In the genomic region with DNA sequence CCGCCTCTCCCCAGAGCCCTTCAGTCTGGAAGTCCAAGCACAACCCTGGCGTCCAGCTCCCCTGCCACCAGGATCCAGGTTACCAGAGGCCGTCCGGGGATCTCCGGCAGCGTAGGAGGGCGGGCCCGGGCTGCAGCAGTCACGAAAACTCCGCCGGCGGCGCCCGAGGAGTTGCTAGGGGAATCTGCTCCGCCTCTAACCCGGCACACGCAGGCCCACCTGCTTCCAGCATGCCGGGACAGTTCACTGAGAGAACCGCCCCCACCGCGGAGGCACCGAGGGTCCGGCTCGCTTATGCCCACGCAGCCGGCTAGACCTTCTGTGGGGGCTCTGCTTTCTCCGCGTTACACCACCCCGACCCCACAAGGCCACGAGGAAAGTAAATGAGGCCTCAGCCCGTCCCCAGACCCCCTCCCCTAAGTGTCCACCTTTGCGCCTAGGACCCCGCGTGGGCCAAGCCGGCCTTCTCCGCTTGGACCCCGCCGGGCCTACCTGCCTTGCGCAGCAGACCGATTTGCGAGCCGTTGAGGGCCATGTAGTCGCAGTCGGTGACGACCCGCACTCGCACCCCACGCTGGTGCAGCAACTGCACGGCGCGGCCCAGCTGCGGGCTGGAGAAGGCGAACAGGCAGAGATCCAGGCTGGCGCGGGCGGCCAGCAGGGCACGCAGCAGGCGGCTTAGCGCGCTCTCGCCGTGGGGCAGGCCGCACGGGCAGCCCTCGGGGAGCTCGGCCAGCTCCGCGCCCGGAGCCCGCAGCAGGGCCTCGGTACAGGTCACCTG, we compare ENCODE assay signal across 1 cellular context.
TF ChIP-seq lines count a peak whose summit lies in the region.

No MANE protein-coding gene starts in this region.

TF ChIP-seq in HepG2, 621 proteins besides CTCF, POLR2A, EP300 and RAD21 (continued from another document and continues in another):
- TF ChIP-seq ZNF841 (CRISPR knock-in tag; IDR thresholded peaks at IDR 0.05; ENCODE audit: borderline replicate concordance) (peak; percentile 61; the same call in 1 of the 2 replicates), KDM5A (IDR thresholded peaks at IDR 0.05; ENCODE audit: borderline replicate concordance, low read length) (no peak), ZNF839 (CRISPR knock-in tag; IDR thresholded peaks at IDR 0.05; ENCODE audit: borderline replicate concordance) (no peak; the same call in 1 of the 2 replicates), UBTF (CRISPR knock-in tag; IDR thresholded peaks at IDR 0.05) (peak; percentile 74), PHF8 (CRISPR knock-in tag; IDR thresholded peaks at IDR 0.05) (peak; percentile 74), HNRNPLL (IDR thresholded peaks at IDR 0.05; ENCODE audit: low read depth, low read length, poor library complexity, severe bottlenecking) (peak; percentile 98), ZC3H13 (CRISPR knock-in tag; IDR thresholded peaks at IDR 0.05) (peak; percentile 20; the same call in 1 of the 2 replicates), ZNF614 (CRISPR knock-in tag; IDR thresholded peaks at IDR 0.05; ENCODE audit: borderline replicate concordance) (0 out of 2 replicates have a peak, but pooled peaks have one; percentile 30), HOXA5 (CRISPR knock-in tag; IDR thresholded peaks at IDR 0.05) (no peak), ZNF101 (CRISPR knock-in tag; IDR thresholded peaks at IDR 0.05; ENCODE audit: borderline replicate concordance, low read depth) (0 out of 2 replicates have a peak, but pooled peaks have one; percentile 9), PREB (CRISPR knock-in tag; IDR thresholded peaks at IDR 0.05) (0 out of 2 replicates have a peak, but pooled peaks have one; percentile 55), FOXP4 (CRISPR knock-in tag; IDR thresholded peaks at IDR 0.05) (no peak), ZBTB8A (CRISPR knock-in tag; IDR thresholded peaks at IDR 0.05; ENCODE audit: borderline replicate concordance, low read depth) (no peak), ZNF251 (CRISPR knock-in tag; IDR thresholded peaks at IDR 0.05) (no peak; the same call in 1 of the 2 replicates), ZNF878 (CRISPR knock-in tag; IDR thresholded peaks at IDR 0.05) (no peak; the same call in 1 of the 2 replicates), TRAFD1 (CRISPR knock-in tag; IDR thresholded peaks at IDR 0.05; ENCODE audit: borderline replicate concordance) (0 out of 2 replicates have a peak, but pooled peaks have one; percentile 56), SNRNP70 (IDR thresholded peaks at IDR 0.05; ENCODE audit: low read depth, low read length) (no peak), DBP (CRISPR knock-in tag; IDR thresholded peaks at IDR 0.05; ENCODE audit: not compliant biosample characterization) (no peak), NR2F6 (IDR thresholded peaks at IDR 0.05) (no peak), NR2F6 (CRISPR knock-in tag; IDR thresholded peaks at IDR 0.05) (no peak), TSC22D2 (CRISPR knock-in tag; IDR thresholded peaks at IDR 0.05; ENCODE audit: borderline replicate concordance) (no peak; the same call in 1 of the 2 replicates), ZNF235 (CRISPR knock-in tag; IDR thresholded peaks at IDR 0.05; ENCODE audit: borderline replicate concordance) (no peak), SKI (IDR thresholded peaks at IDR 0.05; ENCODE audit: partially characterized antibody) (no peak), ZNF737 (CRISPR knock-in tag; IDR thresholded peaks at IDR 0.05; ENCODE audit: borderline replicate concordance) (no peak), ZNF75D (CRISPR knock-in tag; IDR thresholded peaks at IDR 0.05; ENCODE audit: borderline replicate concordance) (peak; percentile 46; the same call in 1 of the 2 replicates), HIVEP1 (CRISPR knock-in tag; IDR thresholded peaks at IDR 0.05) (no peak), ZNF776 (CRISPR knock-in tag; IDR thresholded peaks at IDR 0.05) (no peak), ZNF335 (CRISPR knock-in tag; IDR thresholded peaks at IDR 0.05) (peak; percentile 40; the same call in 1 of the 2 replicates), MBD4 (IDR thresholded peaks at IDR 0.05; ENCODE audit: borderline replicate concordance, low read length) (no peak), ZNF431 (CRISPR knock-in tag; IDR thresholded peaks at IDR 0.05; ENCODE audit: borderline replicate concordance, low read depth) (no peak), ZNF512 (CRISPR knock-in tag; IDR thresholded peaks at IDR 0.05) (no peak), ZNF552 (CRISPR knock-in tag; IDR thresholded peaks at IDR 0.05; ENCODE audit: borderline replicate concordance) (peak; percentile 13; the same call in 1 of the 2 replicates), RARA (CRISPR knock-in tag; IDR thresholded peaks at IDR 0.05) (0 out of 2 replicates have a peak, but pooled peaks have one; percentile 17), JUNB (CRISPR knock-in tag; IDR thresholded peaks at IDR 0.05; ENCODE audit: borderline replicate concordance) (no peak), CREB1 (IDR thresholded peaks at IDR 0.05) (no peak), CREB1 (CRISPR knock-in tag; IDR thresholded peaks at IDR 0.05) (no peak), RXRA (CRISPR knock-in tag; IDR thresholded peaks at IDR 0.05) (peak; percentile 66; the same call in 1 of the 2 replicates), ZNF232 (CRISPR knock-in tag; IDR thresholded peaks at IDR 0.05; ENCODE audit: borderline replicate concordance) (peak; percentile 8), ZNF180 (CRISPR knock-in tag; IDR thresholded peaks at IDR 0.05; ENCODE audit: borderline replicate concordance, low read depth) (no peak), SPEN (CRISPR knock-in tag; IDR thresholded peaks at IDR 0.05; ENCODE audit: low read depth) (no peak; the same call in 1 of the 2 replicates)
- TF ChIP-seq, protein P1, sequence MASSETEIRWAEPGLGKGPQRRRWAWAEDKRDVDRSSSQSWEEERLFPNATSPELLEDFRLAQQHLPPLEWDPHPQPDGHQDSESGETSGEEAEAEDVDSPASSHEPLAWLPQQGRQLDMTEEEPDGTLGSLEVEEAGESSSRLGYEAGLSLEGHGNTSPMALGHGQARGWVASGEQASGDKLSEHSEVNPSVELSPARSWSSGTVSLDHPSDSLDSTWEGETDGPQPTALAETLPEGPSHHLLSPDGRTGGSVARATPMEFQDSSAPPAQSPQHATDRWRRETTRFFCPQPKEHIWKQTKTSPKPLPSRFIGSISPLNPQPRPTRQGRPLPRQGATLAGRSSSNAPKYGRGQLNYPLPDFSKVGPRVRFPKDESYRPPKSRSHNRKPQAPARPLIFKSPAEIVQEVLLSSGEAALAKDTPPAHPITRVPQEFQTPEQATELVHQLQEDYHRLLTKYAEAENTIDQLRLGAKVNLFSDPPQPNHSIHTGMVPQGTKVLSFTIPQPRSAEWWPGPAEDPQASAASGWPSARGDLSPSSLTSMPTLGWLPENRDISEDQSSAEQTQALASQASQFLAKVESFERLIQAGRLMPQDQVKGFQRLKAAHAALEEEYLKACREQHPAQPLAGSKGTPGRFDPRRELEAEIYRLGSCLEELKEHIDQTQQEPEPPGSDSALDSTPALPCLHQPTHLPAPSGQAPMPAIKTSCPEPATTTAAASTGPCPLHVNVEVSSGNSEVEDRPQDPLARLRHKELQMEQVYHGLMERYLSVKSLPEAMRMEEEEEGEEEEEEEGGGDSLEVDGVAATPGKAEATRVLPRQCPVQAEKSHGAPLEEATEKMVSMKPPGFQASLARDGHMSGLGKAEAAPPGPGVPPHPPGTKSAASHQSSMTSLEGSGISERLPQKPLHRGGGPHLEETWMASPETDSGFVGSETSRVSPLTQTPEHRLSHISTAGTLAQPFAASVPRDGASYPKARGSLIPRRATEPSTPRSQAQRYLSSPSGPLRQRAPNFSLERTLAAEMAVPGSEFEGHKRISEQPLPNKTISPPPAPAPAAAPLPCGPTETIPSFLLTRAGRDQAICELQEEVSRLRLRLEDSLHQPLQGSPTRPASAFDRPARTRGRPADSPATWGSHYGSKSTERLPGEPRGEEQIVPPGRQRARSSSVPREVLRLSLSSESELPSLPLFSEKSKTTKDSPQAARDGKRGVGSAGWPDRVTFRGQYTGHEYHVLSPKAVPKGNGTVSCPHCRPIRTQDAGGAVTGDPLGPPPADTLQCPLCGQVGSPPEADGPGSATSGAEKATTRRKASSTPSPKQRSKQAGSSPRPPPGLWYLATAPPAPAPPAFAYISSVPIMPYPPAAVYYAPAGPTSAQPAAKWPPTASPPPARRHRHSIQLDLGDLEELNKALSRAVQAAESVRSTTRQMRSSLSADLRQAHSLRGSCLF (CRISPR knock-in tag; IDR thresholded peaks at IDR 0.05; ENCODE audit: borderline replicate concordance), result no peak; the same call in 1 of the 2 replicates
- TF ChIP-seq, protein P2, sequence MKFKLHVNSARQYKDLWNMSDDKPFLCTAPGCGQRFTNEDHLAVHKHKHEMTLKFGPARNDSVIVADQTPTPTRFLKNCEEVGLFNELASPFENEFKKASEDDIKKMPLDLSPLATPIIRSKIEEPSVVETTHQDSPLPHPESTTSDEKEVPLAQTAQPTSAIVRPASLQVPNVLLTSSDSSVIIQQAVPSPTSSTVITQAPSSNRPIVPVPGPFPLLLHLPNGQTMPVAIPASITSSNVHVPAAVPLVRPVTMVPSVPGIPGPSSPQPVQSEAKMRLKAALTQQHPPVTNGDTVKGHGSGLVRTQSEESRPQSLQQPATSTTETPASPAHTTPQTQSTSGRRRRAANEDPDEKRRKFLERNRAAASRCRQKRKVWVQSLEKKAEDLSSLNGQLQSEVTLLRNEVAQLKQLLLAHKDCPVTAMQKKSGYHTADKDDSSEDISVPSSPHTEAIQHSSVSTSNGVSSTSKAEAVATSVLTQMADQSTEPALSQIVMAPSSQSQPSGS (CRISPR knock-in tag; IDR thresholded peaks at IDR 0.05), result peak; percentile 28; the same call in 1 of the 2 replicates
